Comparison of ENCODE assay signal across 25 cellular contexts in genomic region chr20:57723816-57724215, GRCh38.
"Had no signal": no experiment of that assay in that cellular context is flagged by ENCODE, and none has a peak within 500 bp of the region (broad histone marks: within the 10 kb centered on the region; RNA-seq: fewer than 3 reads in every experiment).

No MANE protein-coding gene starts in this region.

- H3K9me3 ChIP-seq: stomach, suprapubic skin, testis, thoracic aorta, thyroid gland, tibial artery, tibial nerve, transverse colon, upper lobe of left lung, upper lobe of right lung, uterus, vagina had no signal

- H3K4me3 ChIP-seq: stomach, suprapubic skin, testis, thoracic aorta, thyroid gland, tibial artery, tibial nerve, transverse colon, upper lobe of left lung, upper lobe of right lung, uterus, vagina had no signal

- DNase-seq: stimulated activated CD4-positive, alpha-beta T cell treated with anti-CD3 and anti-CD28 coated beads, Interleukin-2, amount 100 ng/mL, for 48 hours; stimulated activated CD4-positive, alpha-beta T cell treated with anti-CD3 and anti-CD28 coated beads, Interleukin-4, amount 100 ng/mL, for 1 hour; stimulated activated CD4-positive, alpha-beta T cell treated with anti-CD3 and anti-CD28 coated beads, Interleukin-4, amount 100 ng/mL, for 24 hours; stimulated activated CD4-positive, alpha-beta T cell treated with anti-CD3 and anti-CD28 coated beads, Interleukin-4, amount 100 ng/mL, for 4 hours; stimulated activated CD8-positive, alpha-beta memory T cell treated with anti-CD3 and anti-CD28 coated beads, Interleukin-4, amount 100 ng/mL, for 48 hours; stimulated activated naive B cell treated with anti-CD40 and anti-IgM and Interleukin-4, amounts not matched to agents 10 μg/mL and 1 μg/mL and 100 μg/mL, for 72 hours; stimulated activated naive CD4-positive, alpha-beta T cell; stimulated activated naive CD4-positive, alpha-beta T cell treated with Interleukin-2 at 50 U/mL for 16 hours; stimulated activated naive CD8-positive, alpha-beta T cell treated with anti-CD3 and anti-CD28 coated beads, Interleukin-15, amount 100 ng/mL, for 72 hours; stimulated activated naive CD8-positive, alpha-beta T cell treated with anti-CD3 and anti-CD28 coated beads, Interleukin-15, Interleukin-2, amounts not matched to agents 100 U/mL and 50 U/mL, for 24 hours; stomach; substantia nigra; testis; thyroid gland; tibial artery; transverse colon; upper lobe of left lung; upper lobe of right lung; uterus had no signal

- H3K27me3 ChIP-seq: stomach, suprapubic skin, testis, thyroid gland, tibial artery, tibial nerve, transverse colon, upper lobe of left lung, upper lobe of right lung, uterus, vagina had no signal

- H3K36me3 ChIP-seq: stomach, suprapubic skin, thoracic aorta, thyroid gland, tibial artery, tibial nerve, transverse colon, upper lobe of left lung, upper lobe of right lung, uterus, vagina had no signal

- H3K4me1 ChIP-seq: uterus had no signal

- H3K27ac ChIP-seq: stomach, suprapubic skin, testis, thoracic aorta, thyroid gland, tibial artery, tibial nerve, transverse colon, upper lobe of left lung, upper lobe of right lung, uterus, vagina had no signal

- ATAC-seq: stimulated activated effector memory CD8-positive, alpha-beta T cell treated with anti-CD3 and anti-CD28 coated beads, Interleukin-12 subunit alpha, Interleukin-12 subunit beta, amount 100 ng/mL, for 72 hours; stimulated activated memory B cell treated with anti-CD40 and anti-IgM and Interleukin-4, amounts not matched to agents 10 μg/mL and 1 μg/mL and 100 μg/mL, for 72 hours; stimulated activated naive B cell treated with anti-CD40 and anti-IgM and Interleukin-4, amounts not matched to agents 10 μg/mL and 1 μg/mL and 100 μg/mL, for 72 hours; stimulated activated naive CD8-positive, alpha-beta T cell treated with anti-CD3 and anti-CD28 coated beads, Interleukin-15, amount 100 ng/mL, for 72 hours; stimulated activated naive CD8-positive, alpha-beta T cell treated with anti-CD3 and anti-CD28 coated beads, Interleukin-15, Interleukin-2, amounts not matched to agents 100 U/mL and 50 U/mL, for 24 hours; upper lobe of right lung had no signal
